ENCODE assay signal across 25 cellular contexts in genomic region chr12:109972821-109973220, GRCh38. TPM values are rescaled to one million over a fixed set of nuclear protein-coding genes. Genes with fewer than 3 reads are reported as not detected.
A peak's percentile ranks its signal among the peaks of the same experiment; 100 is the strongest.
DNase-seq lines count a peak whose midpoint lies in the region; ATAC-seq, FAIRE-seq and TF ChIP-seq lines count a peak whose summit lies in the region.
"Had no signal": no experiment of that assay in that cellular context is flagged by ENCODE, and none has a peak within 500 bp of the region (broad histone marks: within the 10 kb centered on the region; RNA-seq: fewer than 3 reads in every experiment).

No MANE protein-coding gene starts in this region.

- peak overlapping the region; percentile 89 for H3K27ac ChIP-seq in OCI-LY3 (ENCODE audit: low read length)
- H3K27ac ChIP-seq in K562 (ENCODE audit: extremely low read depth, low read depth, low read length) = no peak overlapping the region
- peak overlapping the region in 1 of 4 donors; percentile 59 for H3K27ac ChIP-seq in tibial nerve
- H3K27ac ChIP-seq: gastroesophageal sphincter, hepatocyte had no signal

- no peak for TF ChIP-seq RAD21 in K562 (CRISPR knock-in tag; conservative IDR thresholded peaks at IDR 0.05 in 1 of 2, IDR thresholded peaks at IDR 0.05 in 1 of 2)

- H2AFZ ChIP-seq in OCI-LY3 (ENCODE audit: low read depth, low read length) (no peak overlapping the region), K562 (ENCODE audit: low read depth, low read length) (no peak overlapping the region)
- H2AFZ ChIP-seq: hepatocyte had no signal

- WGBS in K562 (ENCODE audit: insufficient coverage, low coverage, missing lambda C conversion rate) = 99% methylated on average over 4 of the region's 4 CpGs
- WGBS in tibial nerve, 2 donors = 98 to 99% methylated on average over 4 of the region's 4 CpGs

- no peak for TF ChIP-seq EP300 in K562 (IDR thresholded peaks at IDR 0.05; ENCODE audit: low read length)
- TF ChIP-seq EP300 in tibial nerve (IDR thresholded peaks at IDR 0.05) = no peak

- peak overlapping the region; percentile 48 for H3K4me2 ChIP-seq in OCI-LY3 (ENCODE audit: low read length)
- no peak overlapping the region for H3K4me2 ChIP-seq in K562 (ENCODE audit: insufficient read depth, low read length)
- H3K4me2 ChIP-seq: hepatocyte had no signal

- in situ Hi-C loops in K562 (cut with MboI) = no loop called here

- H3K36me3 Mint-ChIP-seq in activated naive CD4-positive, alpha-beta T cell treated with anti-CD3 and anti-CD28 coated beads, Interleukin-2, amount 10 ng/mL, durations not matched to agents 7 days and 5 days = peaks cover 56% of the 10 kb centered on the region
- H3K36me3 Mint-ChIP-seq in stimulated activated effector memory CD8-positive, alpha-beta T cell treated with anti-CD3 and anti-CD28 coated beads, Interleukin-12 subunit alpha, Interleukin-12 subunit beta, amount 100 ng/mL, for 72 hours = peaks cover 99% of the 10 kb centered on the region

- H3K4me1 Mint-ChIP-seq in activated naive CD4-positive, alpha-beta T cell treated with anti-CD3 and anti-CD28 coated beads, Interleukin-2, amount 10 ng/mL, durations not matched to agents 7 days and 5 days = peaks cover 36% of the 10 kb centered on the region
- peaks cover 17% of the 10 kb centered on the region for H3K4me1 Mint-ChIP-seq in stimulated activated effector memory CD8-positive, alpha-beta T cell treated with anti-CD3 and anti-CD28 coated beads, Interleukin-12 subunit alpha, Interleukin-12 subunit beta, amount 100 ng/mL, for 72 hours

- TF ChIP-seq POLR2A in K562 (conservative IDR thresholded peaks at IDR 0.05) = no peak
- TF ChIP-seq POLR2A in tibial nerve (IDR thresholded peaks at IDR 0.05) = no peak

- intact Hi-C loops in K562 (cut with micrococcal nuclease) = no loop called here

- H3K79me2 ChIP-seq in OCI-LY3 (ENCODE audit: low read length) = peaks cover 9% of the 10 kb centered on the region
- H3K79me2 ChIP-seq in K562 (ENCODE audit: control insufficient read depth, insufficient read depth, low read length) = no peaks in the 10 kb centered on the region
- H3K79me2 ChIP-seq: hepatocyte had no signal

- CTCF ChIA-PET in activated naive CD4-positive, alpha-beta T cell treated with anti-CD3 and anti-CD28 coated beads, Interleukin-2, amount 10 ng/mL, durations not matched to agents 7 days and 5 days (lab: Charles Lee) = no interaction called here
- CTCF ChIA-PET in K562 (lab: Yijun Ruan, JAX; ENCODE audit: low intra/inter-chr PET ratio) = no interaction called here

- H3K4me3 Mint-ChIP-seq in activated naive CD4-positive, alpha-beta T cell treated with anti-CD3 and anti-CD28 coated beads, Interleukin-2, amount 10 ng/mL, durations not matched to agents 7 days and 5 days = no peak overlapping the region
- H3K4me3 Mint-ChIP-seq in stimulated activated effector memory CD8-positive, alpha-beta T cell treated with anti-CD3 and anti-CD28 coated beads, Interleukin-12 subunit alpha, Interleukin-12 subunit beta, amount 100 ng/mL, for 72 hours = peak overlapping the region; percentile 43

- POLR2A ChIA-PET in K562 (lab: Yijun Ruan, JAX) = no interaction called here

- BruUV-seq in K562 (replicated peaks; lab: Mats Ljungman, UMichigan) = no TSS peak

- no peak for FAIRE-seq in K562 (lab: Jason Lieb, UNC)

- H3K9me3 Mint-ChIP-seq in activated naive CD4-positive, alpha-beta T cell treated with anti-CD3 and anti-CD28 coated beads, Interleukin-2, amount 10 ng/mL, durations not matched to agents 7 days and 5 days = peaks cover 4% of the 10 kb centered on the region
- no peaks in the 10 kb centered on the region for H3K9me3 Mint-ChIP-seq in stimulated activated effector memory CD8-positive, alpha-beta T cell treated with anti-CD3 and anti-CD28 coated beads, Interleukin-12 subunit alpha, Interleukin-12 subunit beta, amount 100 ng/mL, for 72 hours

- peak overlapping the region; percentile 15; the same call in 1 of the 2 replicates for H3K4me3 ChIP-seq in OCI-LY3 (ENCODE audit: low read length)
- no peak overlapping the region for H3K4me3 ChIP-seq in K562
- no peak overlapping the region for H3K4me3 ChIP-seq in tibial nerve
- H3K4me3 ChIP-seq: gastroesophageal sphincter, HAP-1, hepatocyte, skin epidermis, stomach had no signal

- no peak for TF ChIP-seq CTCF in OCI-LY3 (IDR thresholded peaks at IDR 0.05; ENCODE audit: low read depth, low read length)
- TF ChIP-seq CTCF in K562 (IDR thresholded peaks at IDR 0.05 in 2 of 3, conservative IDR thresholded peaks at IDR 0.05 in 1 of 3; ENCODE audit: insufficient read depth in 2 of 3, low read depth in 1 of 3, low read length in 3 of 3) = no peak
- TF ChIP-seq CTCF in tibial nerve (IDR thresholded peaks at IDR 0.05) = no peak

- peaks cover 57% of the 10 kb centered on the region for H3K36me3 ChIP-seq in OCI-LY3 (replicated peaks; ENCODE audit: low read depth, low read length)
- peaks cover 39% of the 10 kb centered on the region; the same call in 1 of the 3 replicates for H3K36me3 ChIP-seq in K562 (ENCODE audit: control insufficient read depth, insufficient read depth, low read length)
- peaks cover 2 to 100% (median 25%) of the 10 kb centered on the region in 3 donors for H3K36me3 ChIP-seq in tibial nerve

- ATAC-seq in K562 = no peak
- no peak for ATAC-seq in stimulated activated effector memory CD8-positive, alpha-beta T cell treated with anti-CD3 and anti-CD28 coated beads, Interleukin-12 subunit alpha, Interleukin-12 subunit beta, amount 100 ng/mL, for 72 hours
- ATAC-seq in HG03378 (IDR thresholded peaks at IDR 0.05; ENCODE audit: unreplicated experiment) = no peak
- ATAC-seq: gastroesophageal sphincter, left cardiac atrium had no signal

- H3K27me3 ChIP-seq in OCI-LY3 (ENCODE audit: low read depth, low read length) (no peaks in the 10 kb centered on the region), K562 (ENCODE audit: control insufficient read depth in 2 of 2, insufficient read depth in 2 of 2, low read length in 2 of 2) (no peaks in the 10 kb centered on the region), tibial nerve (no peaks in the 10 kb centered on the region)
- H3K27me3 ChIP-seq: BE2C, gastroesophageal sphincter, hepatocyte, stomach had no signal

- H3K9me3 ChIP-seq in OCI-LY3 (ENCODE audit: insufficient read depth, low read length) = no peaks in the 10 kb centered on the region; the same call in 1 of the 2 replicates
- no peaks in the 10 kb centered on the region for H3K9me3 ChIP-seq in K562 (replicated peaks; ENCODE audit: control insufficient read depth, insufficient read depth, low read depth, low read length)
- H3K9me3 ChIP-seq in tibial nerve = no peaks in the 10 kb centered on the region
- H3K9me3 ChIP-seq: BE2C, gastroesophageal sphincter, HAP-1, stomach had no signal

- peak overlapping the region; percentile 51 for H3K9ac ChIP-seq in OCI-LY3 (ENCODE audit: low read length)
- H3K9ac ChIP-seq in K562 (ENCODE audit: insufficient read depth in 1 of 2, low read depth in 2 of 2, low read length in 2 of 2) = no peak overlapping the region

- no peak for DNase-seq in activated naive CD4-positive, alpha-beta T cell treated with anti-CD3 and anti-CD28 coated beads, Interleukin-2, amount 10 ng/mL, durations not matched to agents 7 days and 5 days
- no peak for DNase-seq in activated naive CD4-positive, alpha-beta T cell treated with anti-CD3 and anti-CD28 coated beads, Interleukin-2, amount 50 U/mL, for 16 hours
- DNase-seq in K562 (ENCODE audit: extremely low read depth in 1 of 4, low spot score in 3 of 4) (no peak), tibial nerve (ENCODE audit: low spot score in 2 of 2) (no peak), dermis blood vessel endothelial cell (no peak)
- DNase-seq in stimulated activated effector memory CD8-positive, alpha-beta T cell treated with anti-CD3 and anti-CD28 coated beads, Interleukin-12 subunit alpha, Interleukin-12 subunit beta, amount 100 ng/mL, for 72 hours (ENCODE audit: low spot score in 2 of 2) = no peak
- DNase-seq: activated CD4-positive, alpha-beta T cell treated with anti-CD3 and anti-CD28 coated beads for 36 hours; activated naive CD4-positive, alpha-beta T cell treated with Interleukin-2 at 50 U/mL for 16 hours; amygdala; BE2C; COR-L47; Kasumi-1; left cardiac atrium; NCI-H1417 treated with DMSO at 0.1 percent for 48 hours; NCI-H2081; NCI-H226; NCI-H526 treated with DMSO at 0.1 percent for 48 hours; Right ventricle myocardium superior; stomach had no signal

- H3K27me3 Mint-ChIP-seq in activated naive CD4-positive, alpha-beta T cell treated with anti-CD3 and anti-CD28 coated beads, Interleukin-2, amount 10 ng/mL, durations not matched to agents 7 days and 5 days = no peaks in the 10 kb centered on the region
- H3K27me3 Mint-ChIP-seq: activated CD4-positive, alpha-beta T cell treated with anti-CD3 and anti-CD28 coated beads for 36 hours had no signal

- H4K20me1 ChIP-seq in OCI-LY3 (ENCODE audit: insufficient read depth, low read length) = no peaks in the 10 kb centered on the region
- H4K20me1 ChIP-seq in K562 (replicated peaks; ENCODE audit: control insufficient read depth, insufficient read depth, low read length) = no peaks in the 10 kb centered on the region

- no peaks in the 10 kb centered on the region for H3K9me1 ChIP-seq in K562 (ENCODE audit: control insufficient read depth, insufficient read depth, low read length)

- H3K27ac Mint-ChIP-seq in activated naive CD4-positive, alpha-beta T cell treated with anti-CD3 and anti-CD28 coated beads, Interleukin-2, amount 10 ng/mL, durations not matched to agents 7 days and 5 days = peak overlapping the region; percentile 91
- H3K27ac Mint-ChIP-seq in stimulated activated effector memory CD8-positive, alpha-beta T cell treated with anti-CD3 and anti-CD28 coated beads, Interleukin-12 subunit alpha, Interleukin-12 subunit beta, amount 100 ng/mL, for 72 hours = no peak overlapping the region

- H3K4me1 ChIP-seq in OCI-LY3 (ENCODE audit: low read length) (peaks cover 53% of the 10 kb centered on the region), K562 (replicated peaks in 1 of 2; ENCODE audit: control insufficient read depth in 2 of 2, insufficient read depth in 2 of 2, low read length in 2 of 2) (no peaks in the 10 kb centered on the region), tibial nerve (no peaks in the 10 kb centered on the region)
- H3K4me1 ChIP-seq: BE2C, gastroesophageal sphincter, HAP-1 had no signal

RNA-seq across cellular contexts. Expression of gene GIT2, which starts 23.3 kb away (rescaled TPM):
- 114 and 164 TPM in 2 replicates for total RNA-seq in K562 (2011; cell fraction: chromatin; rRNA removed; ENCODE audit: low replicate concordance)
- 56.8 and 57.4 TPM in 2 replicates for total RNA-seq in K562 (2011; cell fraction: nucleolus; rRNA removed)
- total RNA-seq in K562 (2011; cell fraction: nucleoplasm; rRNA removed) = 87.3 and 120 TPM in 2 replicates
- total RNA-seq in K562 (2014; rRNA removed) (16.3 and 18.0 TPM in 2 replicates), K562 (2014; rRNA removed; fragmentation: Illumina TruSeq; extraction: Trizol) (23.3 and 24.0 TPM in 2 replicates), K562 (2015; rRNA removed; fragmentation: Illumina TruSeq; extraction: Trizol) (24.3 TPM in 2 replicates), K562 (2021) (23.5 and 24.7 TPM in 2 replicates), tibial nerve (10 to 100 TPM; 39.8 to 62.9 (median 55.5) TPM), dermis blood vessel endothelial cell (54.6 and 61.4 TPM in 2 replicates)
- polyA plus RNA-seq in K562 (2011; rRNA removed) (27.4 and 30.4 TPM in 2 replicates), K562 (2014; fragmentation: Illumina TruSeq; extraction: Trizol) (23.7 and 26.9 TPM in 2 replicates), K562 (2014; fragmentation: Nextera tagmentation; extraction: Ambion mirVana) (1 to 10 TPM; 4.0 to 5.0 TPM), K562 (2014; rRNA removed) (20.1 and 26.2 TPM in 2 replicates)
- polyA plus RNA-seq in K562 (2011; cell fraction: cytosol; rRNA removed) = 14.5 and 18.9 TPM in 2 replicates
- polyA plus RNA-seq in K562 (2011; cell fraction: nucleus; rRNA removed) = 53.2 and 65.2 TPM in 2 replicates
- polyA plus RNA-seq in K562 (2012) = 14.2 and 18.6 TPM in 2 replicates
- 46.0 and 51.5 TPM in 2 replicates for polyA minus RNA-seq in K562 (2011; rRNA and poly(A)+ RNA removed)
- polyA minus RNA-seq in K562 (2011; cell fraction: cytosol; rRNA and poly(A)+ RNA removed) = 13.6 and 15.2 TPM in 2 replicates
- polyA minus RNA-seq in K562 (2011; cell fraction: nucleus; rRNA and poly(A)+ RNA removed) = 32.9 and 63.3 TPM in 2 replicates

RNA-seq across cellular contexts. Expression of gene ANKRD13A, which starts 26.4 kb away (rescaled TPM):
- 58.1 and 82.6 TPM in 2 replicates for total RNA-seq in K562 (2011; cell fraction: chromatin; rRNA removed; ENCODE audit: low replicate concordance)
- total RNA-seq in K562 (2011; cell fraction: nucleolus; rRNA removed) = 46.0 and 48.2 TPM in 2 replicates
- 57.3 and 80.5 TPM in 2 replicates for total RNA-seq in K562 (2011; cell fraction: nucleoplasm; rRNA removed)
- 45.0 and 55.0 TPM in 2 replicates for total RNA-seq in K562 (2014; rRNA removed)
- 40.3 and 46.8 TPM in 2 replicates for total RNA-seq in K562 (2014; rRNA removed; fragmentation: Illumina TruSeq; extraction: Trizol)
- 41.6 and 45.1 TPM in 2 replicates for total RNA-seq in K562 (2015; rRNA removed; fragmentation: Illumina TruSeq; extraction: Trizol)
- 37.7 and 41.5 TPM in 2 replicates for total RNA-seq in K562 (2021)
- polyA plus RNA-seq in K562 (2011; rRNA removed) = 47.5 and 52.0 TPM in 2 replicates
- polyA plus RNA-seq in K562 (2011; cell fraction: cytosol; rRNA removed) = 51.5 and 72.4 TPM in 2 replicates
- polyA plus RNA-seq in K562 (2011; cell fraction: nucleus; rRNA removed) = 85.6 and 88.3 TPM in 2 replicates
- 26.4 and 35.3 TPM in 2 replicates for polyA plus RNA-seq in K562 (2012)
- polyA plus RNA-seq in K562 (2014; fragmentation: Illumina TruSeq; extraction: Trizol) = 33.6 and 37.6 TPM in 2 replicates
- 1 to 10 TPM; 5.0 to 9.0 TPM for polyA plus RNA-seq in K562 (2014; fragmentation: Nextera tagmentation; extraction: Ambion mirVana)
- polyA plus RNA-seq in K562 (2014; rRNA removed) = 41.7 and 49.1 TPM in 2 replicates
- polyA minus RNA-seq in K562 (2011; rRNA and poly(A)+ RNA removed) = 59.6 and 62.9 TPM in 2 replicates
- 23.7 and 25.3 TPM in 2 replicates for polyA minus RNA-seq in K562 (2011; cell fraction: cytosol; rRNA and poly(A)+ RNA removed)
- 22.1 and 38.8 TPM in 2 replicates for polyA minus RNA-seq in K562 (2011; cell fraction: nucleus; rRNA and poly(A)+ RNA removed)
- 10 to 100 TPM; 38.5 to 69.0 (median 51.7) TPM for total RNA-seq in tibial nerve
- 68.9 and 86.0 TPM in 2 replicates for total RNA-seq in dermis blood vessel endothelial cell
